Comparison of ENCODE assay signal across 9 cellular contexts in genomic region chr14:65949711-65950516, GRCh38.
DNase-seq lines count a peak whose midpoint lies in the region; ATAC-seq and TF ChIP-seq lines count a peak whose summit lies in the region.
"Had no signal": no experiment of that assay in that cellular context is flagged by ENCODE, and none has a peak within 500 bp of the region (broad histone marks: within the 10 kb centered on the region; RNA-seq: fewer than 3 reads in every experiment).

No MANE protein-coding gene starts in this region.

- peaks cover 22% of the 10 kb centered on the region for H3K36me3 Mint-ChIP-seq in activated CD4-positive, alpha-beta T cell treated with anti-CD3 and anti-CD28 coated beads, Interleukin-2, amount 10 ng/mL, durations not matched to agents 7 days and 5 days (ENCODE audit: low read depth)

- WGBS in transverse colon (ENCODE audit: low coverage in 1 of 2), 2 donors: 34 to 50% methylated on average over 1 to 4 of the region's 4 CpGs
- WGBS in spleen, 5 donors: 37 to 56% (median 41%) methylated on average over 4 of the region's 4 CpGs

- peaks cover 3% of the 10 kb centered on the region for H3K9me3 Mint-ChIP-seq in activated CD4-positive, alpha-beta T cell treated with anti-CD3 and anti-CD28 coated beads, Interleukin-2, amount 10 ng/mL, durations not matched to agents 7 days and 5 days

- H3K27me3 ChIP-seq in foreskin keratinocyte (peaks cover 6% of the 10 kb centered on the region), transverse colon (peaks cover 3% of the 10 kb centered on the region), spleen (replicated peaks in 1 of 7) (peaks cover 0 to 18% (median 0%) of the 10 kb centered on the region in 7 donors)
- H3K27me3 ChIP-seq: Peyer's patch had no signal

- H3K9me3 ChIP-seq in transverse colon: no peaks in the 10 kb centered on the region
- no peaks in the 10 kb centered on the region for H3K9me3 ChIP-seq in spleen
- H3K9me3 ChIP-seq: Peyer's patch had no signal

- TF ChIP-seq EP300 in transverse colon (IDR thresholded peaks at IDR 0.05; ENCODE audit: low read depth): no peak

- TF ChIP-seq POLR2A in transverse colon (IDR thresholded peaks at IDR 0.05): no peak
- no peak for TF ChIP-seq POLR2A in spleen (IDR thresholded peaks at IDR 0.05)

- TF ChIP-seq CTCF in foreskin keratinocyte (conservative IDR thresholded peaks at IDR 0.05) (no peak), transverse colon (IDR thresholded peaks at IDR 0.05) (no peak), spleen (IDR thresholded peaks at IDR 0.05 in 8 of 11, conservative IDR thresholded peaks at IDR 0.05 in 3 of 11) (no peak)

- no peak overlapping the region for H3K4me3 Mint-ChIP-seq in activated CD4-positive, alpha-beta T cell treated with anti-CD3 and anti-CD28 coated beads, Interleukin-2, amount 10 ng/mL, durations not matched to agents 7 days and 5 days

- CTCF ChIA-PET in activated CD4-positive, alpha-beta T cell treated with anti-CD3 and anti-CD28 coated beads, Interleukin-2, amount 10 ng/mL, durations not matched to agents 7 days and 5 days (lab: Charles Lee): interaction anchor here (0.8 to 4.3 kb wide), 5 partner anchors 9 to 24 kb away, joined by 4 to 26 read pairs (median 5); no protein-coding TSS in a partner anchor

- in situ Hi-C loops in transverse colon (cut with MboI; ENCODE audit: low pct_ligation_motif_present in 1 of 4, low pct_unique_long_range_greater_than_20kb in 1 of 4, low sequenced_read_pairs in 3 of 4): loop anchor here (10.0 to 25.0 kb wide), 3 partner anchors 538 to 788 kb away; partner anchors contain the start of gene FUT8 (in 2 of the 4)

- ATAC-seq in foreskin keratinocyte: peak; percentile 50

- H3K4me3 ChIP-seq in transverse colon (no peak overlapping the region), spleen (no peak overlapping the region)
- H3K4me3 ChIP-seq: Peyer's patch had no signal

- DNase-seq in activated effector memory CD4-positive, alpha-beta T cell treated with anti-CD3 and anti-CD28 coated beads, Interleukin-2, amount 50 U/mL, for 16 hours: peak; percentile 65
- DNase-seq in activated effector memory CD4-positive, alpha-beta T cell treated with Interleukin-2 at 50 U/mL for 16 hours: no peak
- DNase-seq in HK-2 (ENCODE audit: unreplicated experiment) (peak; percentile 33), foreskin keratinocyte (peak; percentile 28 to 60), transverse colon (peak; percentile 39), spleen (no peak), NCI-H2227 (lab: John Stamatoyannopoulos, UW; ENCODE audit: unreplicated experiment) (no peak)
- DNase-seq in activated CD4-positive, alpha-beta T cell treated with anti-CD3 and anti-CD28 coated beads, Interleukin-2, amount 10 ng/mL, durations not matched to agents 7 days and 5 days: no peak

- H3K36me3 ChIP-seq in transverse colon (no peaks in the 10 kb centered on the region), spleen (no peaks in the 10 kb centered on the region)
- H3K36me3 ChIP-seq: Peyer's patch had no signal

- H3K27me3 Mint-ChIP-seq in activated CD4-positive, alpha-beta T cell treated with anti-CD3 and anti-CD28 coated beads, Interleukin-2, amount 10 ng/mL, durations not matched to agents 7 days and 5 days: peaks cover 1% of the 10 kb centered on the region

- intact Hi-C loops in transverse colon (cut with DNase I; ENCODE audit: low total_unique reads) (loop anchor here (10.0 kb wide), 1 partner anchor 785 kb away; no protein-coding TSS in a partner anchor), spleen (cut with DNase I; ENCODE audit: low total_unique reads) (loop anchor here (10.0 kb wide), 1 partner anchor 535 kb away; the partner anchor contains the start of gene FUT8)

- H3K27ac Mint-ChIP-seq in activated CD4-positive, alpha-beta T cell treated with anti-CD3 and anti-CD28 coated beads, Interleukin-2, amount 10 ng/mL, durations not matched to agents 7 days and 5 days: peak overlapping the region; percentile 76

- peaks cover 34% of the 10 kb centered on the region for H3K4me1 Mint-ChIP-seq in activated CD4-positive, alpha-beta T cell treated with anti-CD3 and anti-CD28 coated beads, Interleukin-2, amount 10 ng/mL, durations not matched to agents 7 days and 5 days

- no peak overlapping the region for H3K27ac ChIP-seq in foreskin keratinocyte
- no peak overlapping the region for H3K27ac ChIP-seq in transverse colon
- no peak overlapping the region for H3K27ac ChIP-seq in spleen
- H3K27ac ChIP-seq: Peyer's patch had no signal

- H3K4me1 ChIP-seq in foreskin keratinocyte (peaks cover 5% of the 10 kb centered on the region), transverse colon (no peaks in the 10 kb centered on the region), spleen (no peaks in the 10 kb centered on the region)
- H3K4me1 ChIP-seq: Peyer's patch had no signal

- POLR2A ChIA-PET in activated CD4-positive, alpha-beta T cell treated with anti-CD3 and anti-CD28 coated beads, Interleukin-2, amount 10 ng/mL, durations not matched to agents 7 days and 5 days (lab: Charles Lee): interaction anchor here (0.6 kb wide), 2 partner anchors 330 to 1987 kb away, joined by 4 to 5 read pairs; no protein-coding TSS in a partner anchor

Comparison
In these comparisons a context has a peak if more than half of its experiments do, and no peak if none do; other contexts are left out.
1. DNase-seq: peak in activated effector memory CD4-positive, alpha-beta T cell treated with anti-CD3 and anti-CD28 coated beads, Interleukin-2, amount 50 U/mL, for 16 hours (single experiment), HK-2 (single experiment), foreskin keratinocyte (2 of 2) and transverse colon (single experiment); none in activated effector memory CD4-positive, alpha-beta T cell treated with Interleukin-2 at 50 U/mL for 16 hours (single experiment), activated CD4-positive, alpha-beta T cell treated with anti-CD3 and anti-CD28 coated beads, Interleukin-2, amount 10 ng/mL, durations not matched to agents 7 days and 5 days (single experiment), spleen (single experiment) and NCI-H2227 (single experiment).